ENCODE assay signal across 8 cellular contexts in genomic region chr18:23238152-23238531, GRCh38.
DNase-seq lines count a peak whose midpoint lies in the region; ATAC-seq and TF ChIP-seq lines count a peak whose summit lies in the region.

No MANE protein-coding gene starts in this region.

- H3K27me3 Mint-ChIP-seq in WTC11 (ENCODE audit: low read depth): no peaks in the 10 kb centered on the region

- H3K36me3 Mint-ChIP-seq in WTC11: peaks cover 44% of the 10 kb centered on the region

- POLR2A ChIA-PET in WTC11 (lab: Charles Lee) (no interaction called here), GM10248 (lab: Yijun Ruan, JAX) (interaction anchor here (1.6 kb wide), 1 partner anchor 10 kb away, joined by 8 read pairs; no protein-coding TSS in a partner anchor)

- H3K4me1 Mint-ChIP-seq in WTC11: peaks cover 65% of the 10 kb centered on the region

- peak overlapping the region; percentile 80 for H3K27ac Mint-ChIP-seq in WTC11

- H3K9me3 Mint-ChIP-seq in WTC11: no peaks in the 10 kb centered on the region

- intact Hi-C loops in sciatic nerve (cut with DNase I): loop anchor here (10.0 kb wide), 1 partner anchor 103 kb away; the partner anchor contains the start of gene CABLES1

- DNase-seq in Daoy (ENCODE audit: low read depth): peak; percentile 73
- DNase-seq in WTC11 (ENCODE audit: low spot score): no peak
- DNase-seq in glomerular visceral epithelial cell (ENCODE audit: extremely low spot score): peak; percentile 81
- no peak for DNase-seq in sciatic nerve (ENCODE audit: low spot score)
- no peak for DNase-seq in GM19240 (ENCODE audit: insufficient read length, low spot score)
- DNase-seq in GM10248 (ENCODE audit: extremely low spot score): no peak

- TF ChIP-seq CTCF in WTC11 (IDR thresholded peaks at IDR 0.05) (no peak), GM10248 (IDR thresholded peaks at IDR 0.05; ENCODE audit: control extremely low read depth, extremely low read depth, low read depth, missing control alignments) (no peak)

- no peak overlapping the region for H3K4me3 Mint-ChIP-seq in WTC11

- CTCF ChIA-PET in WTC11 (lab: Charles Lee): interaction anchor here (0.6 to 1.7 kb wide), 6 partner anchors 22 to 439 kb away, joined by 3 to 5 read pairs (median 3); no protein-coding TSS in a partner anchor
- CTCF ChIA-PET in GM10248 (lab: Yijun Ruan, JAX): interaction anchor here (1.1 to 2.6 kb wide), 6 partner anchors 8 to 120 kb away, joined by 3 to 12 read pairs (median 6); no protein-coding TSS in a partner anchor

- ATAC-seq in WTC11 (no peak), sciatic nerve (peak; percentile 16), GM21360 (IDR thresholded peaks at IDR 0.05; ENCODE audit: unreplicated experiment) (no peak)
- ATAC-seq in activated CD4-positive, CD25-positive, alpha-beta regulatory T cell treated with anti-CD3 and anti-CD28 coated beads, Interleukin-2, amount 50 U/mL, for 24 hours: no peak

TF ChIP-seq in WTC11, 78 proteins besides CTCF, POLR2A, EP300 and RAD21:
- no peak for TF ChIP-seq OVOL2 (CRISPR knock-in tag; IDR thresholded peaks at IDR 0.05; ENCODE audit: borderline replicate concordance)
- no peak for TF ChIP-seq TEAD4 (CRISPR knock-in tag; IDR thresholded peaks at IDR 0.05)
- TF ChIP-seq ZNF138 (CRISPR knock-in tag; conservative IDR thresholded peaks at IDR 0.05): no peak
- TF ChIP-seq, protein P1, sequence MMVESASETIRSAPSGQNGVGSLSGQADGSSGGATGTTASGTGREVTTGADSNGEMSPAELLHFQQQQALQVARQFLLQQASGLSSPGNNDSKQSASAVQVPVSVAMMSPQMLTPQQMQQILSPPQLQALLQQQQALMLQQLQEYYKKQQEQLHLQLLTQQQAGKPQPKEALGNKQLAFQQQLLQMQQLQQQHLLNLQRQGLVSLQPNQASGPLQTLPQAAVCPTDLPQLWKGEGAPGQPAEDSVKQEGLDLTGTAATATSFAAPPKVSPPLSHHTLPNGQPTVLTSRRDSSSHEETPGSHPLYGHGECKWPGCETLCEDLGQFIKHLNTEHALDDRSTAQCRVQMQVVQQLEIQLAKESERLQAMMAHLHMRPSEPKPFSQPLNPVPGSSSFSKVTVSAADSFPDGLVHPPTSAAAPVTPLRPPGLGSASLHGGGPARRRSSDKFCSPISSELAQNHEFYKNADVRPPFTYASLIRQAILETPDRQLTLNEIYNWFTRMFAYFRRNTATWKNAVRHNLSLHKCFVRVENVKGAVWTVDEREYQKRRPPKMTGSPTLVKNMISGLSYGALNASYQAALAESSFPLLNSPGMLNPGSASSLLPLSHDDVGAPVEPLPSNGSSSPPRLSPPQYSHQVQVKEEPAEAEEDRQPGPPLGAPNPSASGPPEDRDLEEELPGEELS (CRISPR knock-in tag; IDR thresholded peaks at IDR 0.05): no peak
- no peak for TF ChIP-seq ETV6 (CRISPR knock-in tag; IDR thresholded peaks at IDR 0.05)
- TF ChIP-seq USF2 (CRISPR knock-in tag; IDR thresholded peaks at IDR 0.05): no peak

Comparison
In these comparisons a context has a peak if more than half of its experiments do, and no peak if none do; other contexts are left out.
1. DNase-seq: peak in Daoy (single experiment) and glomerular visceral epithelial cell (single experiment); none in WTC11 (single experiment), sciatic nerve (single experiment), GM19240 (single experiment) and GM10248 (single experiment).